ENCODE assay signal across 1 cellular context in genomic region chr10:33325929-33326328, GRCh38.
TF ChIP-seq lines count a peak whose summit lies in the region.

No MANE protein-coding gene starts in this region.

TF ChIP-seq in HEK293, 187 proteins besides CTCF, POLR2A, EP300 and RAD21 (continued from another document):
- no peak for TF ChIP-seq ZNF354C (tag by site-specific recombination; IDR thresholded peaks at IDR 0.05; ENCODE audit: borderline replicate concordance, low read depth)
- TF ChIP-seq, protein P1, sequence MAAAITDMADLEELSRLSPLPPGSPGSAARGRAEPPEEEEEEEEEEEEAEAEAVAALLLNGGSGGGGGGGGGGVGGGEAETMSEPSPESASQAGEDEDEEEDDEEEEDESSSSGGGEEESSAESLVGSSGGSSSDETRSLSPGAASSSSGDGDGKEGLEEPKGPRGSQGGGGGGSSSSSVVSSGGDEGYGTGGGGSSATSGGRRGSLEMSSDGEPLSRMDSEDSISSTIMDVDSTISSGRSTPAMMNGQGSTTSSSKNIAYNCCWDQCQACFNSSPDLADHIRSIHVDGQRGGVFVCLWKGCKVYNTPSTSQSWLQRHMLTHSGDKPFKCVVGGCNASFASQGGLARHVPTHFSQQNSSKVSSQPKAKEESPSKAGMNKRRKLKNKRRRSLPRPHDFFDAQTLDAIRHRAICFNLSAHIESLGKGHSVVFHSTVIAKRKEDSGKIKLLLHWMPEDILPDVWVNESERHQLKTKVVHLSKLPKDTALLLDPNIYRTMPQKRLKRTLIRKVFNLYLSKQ (tag by site-specific recombination; IDR thresholded peaks at IDR 0.05; ENCODE audit: borderline replicate concordance) = no peak
- peak; percentile 70; the same call in 1 of the 2 replicates for TF ChIP-seq ZNF610 (tag by site-specific recombination; IDR thresholded peaks at IDR 0.05; ENCODE audit: borderline replicate concordance)
- TF ChIP-seq ZNF366 (tag by site-specific recombination; conservative IDR thresholded peaks at IDR 0.05) = peak; percentile 84
- TF ChIP-seq PRDM1 (tag by site-specific recombination; IDR thresholded peaks at IDR 0.05) = no peak
- TF ChIP-seq, protein P2, sequence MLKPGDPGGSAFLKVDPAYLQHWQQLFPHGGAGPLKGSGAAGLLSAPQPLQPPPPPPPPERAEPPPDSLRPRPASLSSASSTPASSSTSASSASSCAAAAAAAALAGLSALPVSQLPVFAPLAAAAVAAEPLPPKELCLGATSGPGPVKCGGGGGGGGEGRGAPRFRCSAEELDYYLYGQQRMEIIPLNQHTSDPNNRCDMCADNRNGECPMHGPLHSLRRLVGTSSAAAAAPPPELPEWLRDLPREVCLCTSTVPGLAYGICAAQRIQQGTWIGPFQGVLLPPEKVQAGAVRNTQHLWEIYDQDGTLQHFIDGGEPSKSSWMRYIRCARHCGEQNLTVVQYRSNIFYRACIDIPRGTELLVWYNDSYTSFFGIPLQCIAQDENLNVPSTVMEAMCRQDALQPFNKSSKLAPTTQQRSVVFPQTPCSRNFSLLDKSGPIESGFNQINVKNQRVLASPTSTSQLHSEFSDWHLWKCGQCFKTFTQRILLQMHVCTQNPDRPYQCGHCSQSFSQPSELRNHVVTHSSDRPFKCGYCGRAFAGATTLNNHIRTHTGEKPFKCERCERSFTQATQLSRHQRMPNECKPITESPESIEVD (tag by site-specific recombination; IDR thresholded peaks at IDR 0.05) = peak; percentile 100
- peak; percentile 50; the same call in 1 of the 2 replicates for TF ChIP-seq TRIM28 (IDR thresholded peaks at IDR 0.05; ENCODE audit: borderline replicate concordance, low read length)
- peak; percentile 54; the same call in 1 of the 2 replicates for TF ChIP-seq KLF8 (tag by site-specific recombination; IDR thresholded peaks at IDR 0.05)
- no peak for TF ChIP-seq ZNF701 (tag by site-specific recombination; IDR thresholded peaks at IDR 0.05)
- TF ChIP-seq ZNF792 (tag by site-specific recombination; IDR thresholded peaks at IDR 0.05) = 0 out of 2 replicates have a peak, but pooled peaks have one; percentile 56
- TF ChIP-seq ZNF132 (tag by site-specific recombination; IDR thresholded peaks at IDR 0.05; ENCODE audit: borderline replicate concordance) = no peak
- TF ChIP-seq REPIN1 (tag by site-specific recombination; IDR thresholded peaks at IDR 0.05; ENCODE audit: low read depth) = no peak
- no peak for TF ChIP-seq ZBTB11 (tag by site-specific recombination; conservative IDR thresholded peaks at IDR 0.05; ENCODE audit: low read depth)
- no peak for TF ChIP-seq ZNF555 (tag by site-specific recombination; conservative IDR thresholded peaks at IDR 0.05)
- TF ChIP-seq ZNF585B (tag by site-specific recombination; IDR thresholded peaks at IDR 0.05) = no peak
- peak; percentile 49; the same call in 1 of the 2 replicates for TF ChIP-seq SCRT1 (tag by site-specific recombination; IDR thresholded peaks at IDR 0.05; ENCODE audit: borderline replicate concordance)
- TF ChIP-seq ZNF830 (tag by site-specific recombination; IDR thresholded peaks at IDR 0.05; ENCODE audit: low read depth) = no peak
- TF ChIP-seq SETDB1 (IDR thresholded peaks at IDR 0.05; ENCODE audit: insufficient read length, low read length) = no peak
- TF ChIP-seq, protein P3, sequence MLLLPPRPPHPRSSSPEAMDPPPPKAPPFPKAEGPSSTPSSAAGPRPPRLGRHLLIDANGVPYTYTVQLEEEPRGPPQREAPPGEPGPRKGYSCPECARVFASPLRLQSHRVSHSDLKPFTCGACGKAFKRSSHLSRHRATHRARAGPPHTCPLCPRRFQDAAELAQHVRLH (tag by site-specific recombination; IDR thresholded peaks at IDR 0.05) = peak; percentile 97
- TF ChIP-seq ZNF76 (tag by site-specific recombination; IDR thresholded peaks at IDR 0.05; ENCODE audit: borderline replicate concordance, low read depth) = no peak; the same call in 1 of the 2 replicates
- no peak for TF ChIP-seq ZNF658 (tag by site-specific recombination; IDR thresholded peaks at IDR 0.05)
- no peak for TF ChIP-seq ZNF214 (tag by site-specific recombination; IDR thresholded peaks at IDR 0.05; ENCODE audit: borderline replicate concordance)
- no peak for TF ChIP-seq ZBTB7A (tag by site-specific recombination; IDR thresholded peaks at IDR 0.05; ENCODE audit: low read depth)
- peak; percentile 97 for TF ChIP-seq OSR2 (tag by site-specific recombination; IDR thresholded peaks at IDR 0.05)
- TF ChIP-seq ZNF768 (tag by site-specific recombination; IDR thresholded peaks at IDR 0.05) = no peak
- TF ChIP-seq, protein P4, sequence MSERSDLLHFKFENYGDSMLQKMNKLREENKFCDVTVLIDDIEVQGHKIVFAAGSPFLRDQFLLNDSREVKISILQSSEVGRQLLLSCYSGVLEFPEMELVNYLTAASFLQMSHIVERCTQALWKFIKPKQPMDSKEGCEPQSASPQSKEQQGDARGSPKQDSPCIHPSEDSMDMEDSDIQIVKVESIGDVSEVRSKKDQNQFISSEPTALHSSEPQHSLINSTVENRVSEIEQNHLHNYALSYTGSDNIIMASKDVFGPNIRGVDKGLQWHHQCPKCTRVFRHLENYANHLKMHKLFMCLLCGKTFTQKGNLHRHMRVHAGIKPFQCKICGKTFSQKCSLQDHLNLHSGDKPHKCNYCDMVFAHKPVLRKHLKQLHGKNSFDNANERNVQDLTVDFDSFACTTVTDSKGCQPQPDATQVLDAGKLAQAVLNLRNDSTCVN (tag by site-specific recombination; optimal IDR thresholded peaks at IDR 0.05) = no peak
- TF ChIP-seq, protein P5, sequence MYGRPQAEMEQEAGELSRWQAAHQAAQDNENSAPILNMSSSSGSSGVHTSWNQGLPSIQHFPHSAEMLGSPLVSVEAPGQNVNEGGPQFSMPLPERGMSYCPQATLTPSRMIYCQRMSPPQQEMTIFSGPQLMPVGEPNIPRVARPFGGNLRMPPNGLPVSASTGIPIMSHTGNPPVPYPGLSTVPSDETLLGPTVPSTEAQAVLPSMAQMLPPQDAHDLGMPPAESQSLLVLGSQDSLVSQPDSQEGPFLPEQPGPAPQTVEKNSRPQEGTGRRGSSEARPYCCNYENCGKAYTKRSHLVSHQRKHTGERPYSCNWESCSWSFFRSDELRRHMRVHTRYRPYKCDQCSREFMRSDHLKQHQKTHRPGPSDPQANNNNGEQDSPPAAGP (tag by site-specific recombination; IDR thresholded peaks at IDR 0.05) = no peak
- TF ChIP-seq, protein P6, sequence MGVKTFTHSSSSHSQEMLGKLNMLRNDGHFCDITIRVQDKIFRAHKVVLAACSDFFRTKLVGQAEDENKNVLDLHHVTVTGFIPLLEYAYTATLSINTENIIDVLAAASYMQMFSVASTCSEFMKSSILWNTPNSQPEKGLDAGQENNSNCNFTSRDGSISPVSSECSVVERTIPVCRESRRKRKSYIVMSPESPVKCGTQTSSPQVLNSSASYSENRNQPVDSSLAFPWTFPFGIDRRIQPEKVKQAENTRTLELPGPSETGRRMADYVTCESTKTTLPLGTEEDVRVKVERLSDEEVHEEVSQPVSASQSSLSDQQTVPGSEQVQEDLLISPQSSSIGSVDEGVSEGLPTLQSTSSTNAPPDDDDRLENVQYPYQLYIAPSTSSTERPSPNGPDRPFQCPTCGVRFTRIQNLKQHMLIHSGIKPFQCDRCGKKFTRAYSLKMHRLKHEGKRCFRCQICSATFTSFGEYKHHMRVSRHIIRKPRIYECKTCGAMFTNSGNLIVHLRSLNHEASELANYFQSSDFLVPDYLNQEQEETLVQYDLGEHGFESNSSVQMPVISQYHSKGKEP (tag by site-specific recombination; IDR thresholded peaks at IDR 0.05) = peak; percentile 95
- no peak for TF ChIP-seq RBAK (tag by site-specific recombination; IDR thresholded peaks at IDR 0.05)
- no peak for TF ChIP-seq ZNF341 (tag by site-specific recombination; IDR thresholded peaks at IDR 0.05; ENCODE audit: low read depth)
- TF ChIP-seq GLIS1 (tag by site-specific recombination; IDR thresholded peaks at IDR 0.05) = peak; percentile 66; the same call in 1 of the 2 replicates
- TF ChIP-seq ZNF221 (tag by site-specific recombination; IDR thresholded peaks at IDR 0.05; ENCODE audit: borderline replicate concordance) = no peak
- TF ChIP-seq, protein P7, sequence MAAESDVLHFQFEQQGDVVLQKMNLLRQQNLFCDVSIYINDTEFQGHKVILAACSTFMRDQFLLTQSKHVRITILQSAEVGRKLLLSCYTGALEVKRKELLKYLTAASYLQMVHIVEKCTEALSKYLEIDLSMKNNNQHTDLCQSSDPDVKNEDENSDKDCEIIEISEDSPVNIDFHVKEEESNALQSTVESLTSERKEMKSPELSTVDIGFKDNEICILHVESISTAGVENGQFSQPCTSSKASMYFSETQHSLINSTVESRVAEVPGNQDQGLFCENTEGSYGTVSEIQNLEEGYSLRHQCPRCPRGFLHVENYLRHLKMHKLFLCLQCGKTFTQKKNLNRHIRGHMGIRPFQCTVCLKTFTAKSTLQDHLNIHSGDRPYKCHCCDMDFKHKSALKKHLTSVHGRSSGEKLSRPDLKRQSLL (tag by site-specific recombination; IDR thresholded peaks at IDR 0.05) = 0 out of 2 replicates have a peak, but pooled peaks have one; percentile 42
- 0 out of 2 replicates have a peak, but pooled peaks have one; percentile 29 for TF ChIP-seq MEIS1 (CRISPR knock-in tag; IDR thresholded peaks at IDR 0.05; ENCODE audit: borderline replicate concordance)
- TF ChIP-seq, protein P8, sequence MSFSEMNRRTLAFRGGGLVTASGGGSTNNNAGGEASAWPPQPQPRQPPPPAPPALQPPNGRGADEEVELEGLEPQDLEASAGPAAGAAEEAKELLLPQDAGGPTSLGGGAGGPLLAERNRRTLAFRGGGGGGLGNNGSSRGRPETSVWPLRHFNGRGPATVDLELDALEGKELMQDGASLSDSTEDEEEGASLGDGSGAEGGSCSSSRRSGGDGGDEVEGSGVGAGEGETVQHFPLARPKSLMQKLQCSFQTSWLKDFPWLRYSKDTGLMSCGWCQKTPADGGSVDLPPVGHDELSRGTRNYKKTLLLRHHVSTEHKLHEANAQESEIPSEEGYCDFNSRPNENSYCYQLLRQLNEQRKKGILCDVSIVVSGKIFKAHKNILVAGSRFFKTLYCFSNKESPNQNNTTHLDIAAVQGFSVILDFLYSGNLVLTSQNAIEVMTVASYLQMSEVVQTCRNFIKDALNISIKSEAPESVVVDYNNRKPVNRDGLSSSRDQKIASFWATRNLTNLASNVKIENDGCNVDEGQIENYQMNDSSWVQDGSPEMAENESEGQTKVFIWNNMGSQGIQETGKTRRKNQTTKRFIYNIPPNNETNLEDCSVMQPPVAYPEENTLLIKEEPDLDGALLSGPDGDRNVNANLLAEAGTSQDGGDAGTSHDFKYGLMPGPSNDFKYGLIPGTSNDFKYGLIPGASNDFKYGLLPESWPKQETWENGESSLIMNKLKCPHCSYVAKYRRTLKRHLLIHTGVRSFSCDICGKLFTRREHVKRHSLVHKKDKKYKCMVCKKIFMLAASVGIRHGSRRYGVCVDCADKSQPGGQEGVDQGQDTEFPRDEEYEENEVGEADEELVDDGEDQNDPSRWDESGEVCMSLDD (tag by site-specific recombination; IDR thresholded peaks at IDR 0.05) = no peak
- no peak for TF ChIP-seq ZNF23 (tag by site-specific recombination; IDR thresholded peaks at IDR 0.05; ENCODE audit: borderline replicate concordance)
- no peak for TF ChIP-seq ZNF37A (tag by site-specific recombination; IDR thresholded peaks at IDR 0.05)
- peak; percentile 88 for TF ChIP-seq INSM2 (tag by site-specific recombination; IDR thresholded peaks at IDR 0.05)
- TF ChIP-seq ZNF292 (tag by site-specific recombination; IDR thresholded peaks at IDR 0.05; ENCODE audit: borderline replicate concordance, low read depth) = no peak
- no peak for TF ChIP-seq ZNF169 (tag by site-specific recombination; IDR thresholded peaks at IDR 0.05)
